ENCODE assay signal across 14 cellular contexts in genomic region chr6:138486249-138487121, GRCh38. TPM values are rescaled to one million over a fixed set of nuclear protein-coding genes. Genes with fewer than 3 reads are reported as not detected.
DNase-seq lines count a peak whose midpoint lies in the region; ATAC-seq and TF ChIP-seq lines count a peak whose summit lies in the region.
"Had no signal": no experiment of that assay in that cellular context is flagged by ENCODE, and none has a peak within 500 bp of the region (broad histone marks: within the 10 kb centered on the region; RNA-seq: fewer than 3 reads in every experiment).

No MANE protein-coding gene starts in this region.

- H3K27me3 ChIP-seq in H9 (ENCODE audit: insufficient read depth, low read length) (no peaks in the 10 kb centered on the region), foreskin keratinocyte (no peaks in the 10 kb centered on the region), neuronal stem cell (ENCODE audit: control insufficient read depth in 3 of 3, insufficient read depth in 3 of 3, low read depth in 1 of 3, low read length in 3 of 3) (no peaks in the 10 kb centered on the region)
- H3K27me3 ChIP-seq: ascending aorta had no signal

- H4K8ac ChIP-seq in H9 (replicated peaks; ENCODE audit: insufficient read length, low read depth, low read length) = no peak overlapping the region
- H4K8ac ChIP-seq in neuronal stem cell (ENCODE audit: low read depth, low read length) = no peak overlapping the region

- WGBS in H9 (ENCODE audit: extremely low coverage, insufficient read length, low lambda C conversion rate) = no CpG with 5 or more reads among the region's 5 CpGs
- no CpG with 5 or more reads among the region's 5 CpGs for WGBS in neuronal stem cell (ENCODE audit: extremely low coverage in 2 of 2, insufficient read length in 2 of 2, insufficient replicate concordance in 1 of 2), 2 donors

- H3K9ac ChIP-seq in H9 (ENCODE audit: extremely low read depth, insufficient read length, low read length) = no peak overlapping the region
- no peak overlapping the region for H3K9ac ChIP-seq in neuronal stem cell (ENCODE audit: low read depth, low read length, poor library complexity)

- H3K79me2 ChIP-seq in H9 (ENCODE audit: insufficient read depth, low read length) = 0 out of 2 replicates have a peak, but pooled peaks cover 4% of the 10 kb centered on the region

- H2BK12ac ChIP-seq in H9 (ENCODE audit: insufficient read length, low read depth, low read length) (no peak overlapping the region), neuronal stem cell (ENCODE audit: low read length) (no peak overlapping the region)

- H4K5ac ChIP-seq in H9 (ENCODE audit: insufficient read length, low read depth, low read length) = no peak overlapping the region

- no peak overlapping the region for H2BK20ac ChIP-seq in H9 (ENCODE audit: low read depth, low read length, poor library complexity, severe bottlenecking)

- H2BK15ac ChIP-seq in H9 (ENCODE audit: low read depth, low read length) = no peak overlapping the region
- H2BK15ac ChIP-seq in neuronal stem cell (ENCODE audit: low read length) = no peak overlapping the region

- H2AK5ac ChIP-seq in H9 (ENCODE audit: insufficient read length, low read length) (no peak overlapping the region), neuronal stem cell (ENCODE audit: low read depth, low read length) (no peak overlapping the region)

- intact Hi-C loops in head of caudate nucleus (cut with DNase I) = no loop called here

- H3K14ac ChIP-seq in H9 (ENCODE audit: insufficient read depth, low read length) (no peak overlapping the region), neuronal stem cell (ENCODE audit: low read length) (no peak overlapping the region)

- H3K4me2 ChIP-seq in H9 (ENCODE audit: insufficient read depth, insufficient read length, low read length) = no peak overlapping the region
- H3K4me2 ChIP-seq in neuronal stem cell (ENCODE audit: insufficient read depth, low read length, poor library complexity, severe bottlenecking) = no peak overlapping the region

- H3K79me1 ChIP-seq in H9 (ENCODE audit: insufficient read depth, low read depth, low read length, poor library complexity, severe bottlenecking) = peaks cover 2% of the 10 kb centered on the region
- H3K79me1 ChIP-seq in neuronal stem cell (ENCODE audit: low read depth, low read length) = no peaks in the 10 kb centered on the region

- peaks cover 0 to 13% (median 4%) of the 10 kb centered on the region in 3 experiments; a peak in 2 of 7 replicates for H3K36me3 Mint-ChIP-seq in H9 (ENCODE audit: insufficient read depth in 1 of 3, low read depth in 3 of 3)

- H3K9me3 ChIP-seq in H9 (ENCODE audit: control insufficient read depth, low read depth, low read length) (no peaks in the 10 kb centered on the region), neuronal stem cell (replicated peaks in 1 of 2; ENCODE audit: control insufficient read depth in 2 of 2, insufficient read depth in 1 of 2, low read depth in 1 of 2, low read length in 2 of 2) (peaks cover 0 to 7% of the 10 kb centered on the region in 2 donors)
- H3K9me3 ChIP-seq: ascending aorta had no signal

- no peak overlapping the region for H3K4me3 ChIP-seq in neuronal stem cell (ENCODE audit: low read length in 2 of 2)
- H3K4me3 ChIP-seq: ascending aorta had no signal

- TF ChIP-seq CTCF in H9 (conservative IDR thresholded peaks at IDR 0.05) = no peak
- TF ChIP-seq CTCF in foreskin keratinocyte (conservative IDR thresholded peaks at IDR 0.05) = no peak

- H3K4me3 Mint-ChIP-seq in H9 = no peak overlapping the region; a peak in 1 of 5 replicates
- H3K4me3 Mint-ChIP-seq: T-helper 2 cell treated with Interferon-gamma antibody and Interleukin-4, amounts not matched to agents 5 μg/mL and 100 μg/mL, for 36 hours had no signal

- no peak overlapping the region for H2BK5ac ChIP-seq in H9 (ENCODE audit: insufficient read length, low read length)
- no peak overlapping the region for H2BK5ac ChIP-seq in neuronal stem cell (ENCODE audit: low read length)

- no peaks in the 10 kb centered on the region for H3K9me3 Mint-ChIP-seq in H9
- H3K9me3 Mint-ChIP-seq: T-helper 2 cell treated with Interferon-gamma antibody and Interleukin-4, amounts not matched to agents 5 μg/mL and 100 μg/mL, for 36 hours had no signal

- no peaks in the 10 kb centered on the region for H3K27me3 Mint-ChIP-seq in H9 (ENCODE audit: low read depth)

- H3K23me2 ChIP-seq in H9 (ENCODE audit: insufficient read length, low read depth, low read length, poor library complexity, severe bottlenecking) = peaks cover 3% of the 10 kb centered on the region

- peaks cover 3 to 65% of the 10 kb centered on the region in 2 donors for H3K36me3 ChIP-seq in neuronal stem cell (replicated peaks in 1 of 2; ENCODE audit: control insufficient read depth in 2 of 2, insufficient read depth in 2 of 2, low read length in 2 of 2)
- H3K36me3 ChIP-seq: ascending aorta had no signal

- H4K91ac ChIP-seq in H9 (ENCODE audit: insufficient read length, low read depth, low read length) = no peak overlapping the region
- H4K91ac ChIP-seq in neuronal stem cell (ENCODE audit: low read depth, low read length, poor library complexity) = no peak overlapping the region

- H3K23ac ChIP-seq in H9 (ENCODE audit: insufficient read length, low read depth, low read length) (no peak overlapping the region), neuronal stem cell (ENCODE audit: low read depth, low read length, poor library complexity) (no peak overlapping the region)

- H2AFZ ChIP-seq in H9 (ENCODE audit: low read length) = no peak overlapping the region
- no peak overlapping the region for H2AFZ ChIP-seq in neuronal stem cell (ENCODE audit: low read length)

- H3K4ac ChIP-seq in H9 (ENCODE audit: low read depth, low read length) (peak overlapping the region; percentile 71; the same call in 1 of the 2 replicates), neuronal stem cell (ENCODE audit: low read length) (no peak overlapping the region)

- H3K27ac Mint-ChIP-seq in H9 = peak overlapping the region; percentile 49 to 96 (median 92)
- H3K27ac Mint-ChIP-seq: T-helper 2 cell treated with Interferon-gamma antibody and Interleukin-4, amounts not matched to agents 5 μg/mL and 100 μg/mL, for 36 hours had no signal

- H2BK120ac ChIP-seq in H9 (ENCODE audit: low read depth, low read length, poor library complexity, severe bottlenecking) (no peak overlapping the region), neuronal stem cell (ENCODE audit: low read depth, low read length) (no peak overlapping the region)

- no peak overlapping the region for H3T11ph ChIP-seq in H9 (ENCODE audit: low read length)

- peak overlapping the region; percentile 21 for H3K18ac ChIP-seq in H9 (ENCODE audit: insufficient read length, low read depth, low read length)
- no peak overlapping the region for H3K18ac ChIP-seq in neuronal stem cell (ENCODE audit: low read length)

- H3K4me1 Mint-ChIP-seq in H9 = peaks cover 54 to 59% of the 10 kb centered on the region in 2 experiments

- peak; percentile 72 for ATAC-seq in foreskin keratinocyte
- no peak for ATAC-seq in HG03135 (IDR thresholded peaks at IDR 0.05; ENCODE audit: unreplicated experiment)
- ATAC-seq in HG02884 (IDR thresholded peaks at IDR 0.05; ENCODE audit: unreplicated experiment) = no peak

- H3K4me1 ChIP-seq in H9 (ENCODE audit: insufficient read depth, low read length) (peaks cover 11% of the 10 kb centered on the region; the same call in 1 of the 2 replicates), foreskin keratinocyte (peaks cover 23% of the 10 kb centered on the region), neuronal stem cell (ENCODE audit: control insufficient read depth in 2 of 2, insufficient read depth in 1 of 2, low read depth in 1 of 2, low read length in 2 of 2) (peaks cover 18 to 34% of the 10 kb centered on the region in 2 donors)
- H3K4me1 ChIP-seq: ascending aorta had no signal

- no peak overlapping the region for H3K56ac ChIP-seq in H9 (ENCODE audit: insufficient read length, low read depth, low read length)

- H4K20me1 ChIP-seq in H9 (ENCODE audit: control insufficient read depth, insufficient read depth, insufficient read length) = no peaks in the 10 kb centered on the region

- DNase-seq in H9 = no peak
- peak; percentile 47 for DNase-seq in NCI-H345 treated with DMSO at 0.1 percent for 48 hours (lab: John Stamatoyannopoulos, UW; ENCODE audit: unreplicated experiment)
- peak; percentile 33 to 52 for DNase-seq in foreskin keratinocyte
- no peak for DNase-seq in neuronal stem cell (ENCODE audit: low spot score)
- no peak for DNase-seq in head of caudate nucleus
- DNase-seq: activated CD4-positive, alpha-beta T cell treated with anti-CD3 and anti-CD28 coated beads, Interleukin-2, amount 50 U/mL, for 1 hour; C1 segment of cervical spinal cord; GOT3; MV-4-11; NCI-H510A treated with DMSO at 0.1 percent for 48 hours had no signal

- H3K27ac ChIP-seq in H9 (ENCODE audit: insufficient read length, low read depth, low read length) = peak overlapping the region; percentile 69
- H3K27ac ChIP-seq in foreskin keratinocyte = peak overlapping the region; percentile 19
- peak overlapping the region; percentile 76 for H3K27ac ChIP-seq in neuronal stem cell (replicated peaks; ENCODE audit: low read length)
- H3K27ac ChIP-seq: ascending aorta had no signal

RNA-seq across cellular contexts. Expression of gene NHSL1, which starts 12.8 kb away (rescaled TPM):
- 28.7 and 30.8 TPM in 2 replicates for total RNA-seq in H9 (2021)
- 16.8 and 18.8 TPM in 2 replicates for total RNA-seq in foreskin keratinocyte
- 3.1 and 3.2 TPM in 2 replicates for polyA plus RNA-seq in foreskin keratinocyte
- polyA plus RNA-seq in neuronal stem cell (2013, experiment 1 of 2) = 21.8 TPM
- 24.5 TPM for polyA plus RNA-seq in neuronal stem cell (2013, experiment 2 of 2)

Comparison
In these comparisons a context has a peak if more than half of its experiments do, and no peak if none do; other contexts are left out.
1. DNase-seq: peak in NCI-H345 treated with DMSO at 0.1 percent for 48 hours (single experiment) and foreskin keratinocyte (2 of 2); none in H9 (single experiment), neuronal stem cell (single experiment) and head of caudate nucleus (0 of 42).
2. H3K27ac ChIP-seq: peak in every context shown above with its lines; median percentile 76 in neuronal stem cell; 69 in H9; 19 in foreskin keratinocyte.